In the genomic region with DNA sequence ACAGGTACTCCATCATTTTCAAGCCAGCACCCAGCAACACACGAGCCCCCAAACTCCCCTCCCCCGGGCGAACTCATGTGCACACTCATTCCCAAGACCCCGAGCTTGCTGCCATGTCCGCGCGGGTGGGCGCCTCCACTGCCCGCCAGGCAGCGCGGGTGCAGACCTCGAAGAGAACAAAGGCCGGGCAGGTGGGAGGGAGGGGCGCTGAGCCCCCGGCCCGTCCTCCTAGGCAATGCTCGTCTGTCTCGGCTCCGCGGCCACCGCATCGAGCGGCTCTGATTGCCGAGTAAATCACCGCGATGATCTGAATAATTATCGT, we compare ENCODE assay signal across 13 cellular contexts. TPM values are rescaled to one million over a fixed set of nuclear protein-coding genes. Genes with fewer than 3 reads are reported as not detected.
DNase-seq lines count a peak whose midpoint lies in the region; ATAC-seq, FAIRE-seq and TF ChIP-seq lines count a peak whose summit lies in the region.
"Had no signal": no experiment of that assay in that cellular context is flagged by ENCODE, and none has a peak within 500 bp of the region (broad histone marks: within the 10 kb centered on the region; RNA-seq: fewer than 3 reads in every experiment).

No MANE protein-coding gene starts in this region.

- peaks cover 2% of the 10 kb centered on the region for H3K36me3 Mint-ChIP-seq in T-helper 2 cell treated with Interferon-gamma antibody and Interleukin-4, amounts not matched to agents 5 μg/mL and 100 μg/mL, for 36 hours (ENCODE audit: low read depth)
- no peaks in the 10 kb centered on the region for H3K36me3 Mint-ChIP-seq in osteocyte (ENCODE audit: unreplicated experiment)

- CTCF ChIA-PET in H1 (lab: Charles Lee; ENCODE audit: partially characterized antibody), result interaction anchor here (0.9 to 8.4 kb wide), 8 partner anchors 11 to 115 kb away, joined by 4 to 81 read pairs (median 6); no protein-coding TSS in a partner anchor

- H4K8ac ChIP-seq in H1 (ENCODE audit: extremely low read depth, insufficient read depth, low read length), result peak overlapping the region; percentile 81; the same call in 1 of the 2 replicates

- peak overlapping the region; percentile 92 for H3K4me3 ChIP-seq in OCI-LY3 (ENCODE audit: low read length)
- peak overlapping the region in 3 of 4 experiments; percentile 30 to 64 (median 54); a peak in 6 of 8 replicates for H3K4me3 ChIP-seq in H1 (ENCODE audit: extremely low read depth in 1 of 4, insufficient read depth in 2 of 4, low read depth in 3 of 4, low read length in 4 of 4)
- no peak overlapping the region for H3K4me3 ChIP-seq in Karpas-422 (ENCODE audit: low read length)

- H3K9ac ChIP-seq in OCI-LY3 (ENCODE audit: low read length) (no peak overlapping the region), H1 (replicated peaks in 1 of 4; ENCODE audit: extremely low read depth in 1 of 4, low read depth in 3 of 4, low read length in 3 of 4) (no peak overlapping the region), Karpas-422 (ENCODE audit: low read length) (no peak overlapping the region)

- H3K18ac ChIP-seq in H1 (ENCODE audit: extremely low read depth, low read length), result no peak overlapping the region; the same call in 1 of the 2 replicates

- no peak for ATAC-seq in HG03521 (IDR thresholded peaks at IDR 0.05; ENCODE audit: unreplicated experiment)

- H3K4me2 ChIP-seq in OCI-LY3 (ENCODE audit: low read length), result peak overlapping the region; percentile 99
- H3K4me2 ChIP-seq in H1 (ENCODE audit: insufficient read depth in 1 of 2, low read depth in 2 of 2, low read length in 2 of 2), result peak overlapping the region; percentile 96 to 97
- H3K4me2 ChIP-seq in Karpas-422 (ENCODE audit: low read depth, low read length, poor library complexity, severe bottlenecking), result no peak overlapping the region

- no peak for FAIRE-seq in H1 (lab: Jason Lieb, UNC)

- peaks cover 27% of the 10 kb centered on the region for H3K27me3 ChIP-seq in OCI-LY3 (ENCODE audit: low read depth, low read length)
- peaks cover 24 to 67% (median 60%) of the 10 kb centered on the region in 4 experiments for H3K27me3 ChIP-seq in H1 (replicated peaks in 1 of 4; ENCODE audit: control insufficient read depth in 3 of 4, extremely low read depth in 1 of 4, insufficient read depth in 3 of 4, low read length in 3 of 4)
- no peaks in the 10 kb centered on the region for H3K27me3 ChIP-seq in Karpas-422 (ENCODE audit: low read length)
- H3K27me3 ChIP-seq: testis had no signal

- H2BK15ac ChIP-seq in H1 (ENCODE audit: low read length), result 0 out of 2 replicates have a peak overlapping the region, but pooled peaks have one; percentile 88

- TF ChIP-seq RAD21 in H1 (IDR thresholded peaks at IDR 0.05 in 1 of 2, conservative IDR thresholded peaks at IDR 0.05 in 1 of 2; ENCODE audit: low read depth in 2 of 2, low read length in 2 of 2), result no peak

- no peaks in the 10 kb centered on the region for H4K20me1 ChIP-seq in OCI-LY3 (ENCODE audit: insufficient read depth, low read length)
- H4K20me1 ChIP-seq in H1 (replicated peaks in 1 of 2; ENCODE audit: control insufficient read depth in 1 of 2, insufficient read depth in 2 of 2, low read length in 2 of 2), result peaks cover 0 to 5% of the 10 kb centered on the region in 2 experiments
- H4K20me1 ChIP-seq in Karpas-422 (ENCODE audit: insufficient read depth, low read depth, low read length), result peaks cover 10% of the 10 kb centered on the region

- no peak for TF ChIP-seq EP300 in H1 (IDR thresholded peaks at IDR 0.05; ENCODE audit: borderline replicate concordance in 1 of 2, low read depth in 2 of 2, low read length in 2 of 2)

- no peak overlapping the region for H3K23ac ChIP-seq in H1 (ENCODE audit: insufficient read length)

- H3K4me1 Mint-ChIP-seq in T-helper 2 cell treated with Interferon-gamma antibody and Interleukin-4, amounts not matched to agents 5 μg/mL and 100 μg/mL, for 36 hours (ENCODE audit: low read depth), result peaks cover 11% of the 10 kb centered on the region
- H3K4me1 Mint-ChIP-seq in osteocyte (ENCODE audit: unreplicated experiment), result peaks cover 77% of the 10 kb centered on the region

- no peaks in the 10 kb centered on the region for H3K79me1 ChIP-seq in H1 (ENCODE audit: low read depth, low read length)

- no peak overlapping the region for H2BK5ac ChIP-seq in H1 (ENCODE audit: low read depth, low read length)

- H4K91ac ChIP-seq in H1 (replicated peaks; ENCODE audit: insufficient read length, low read length), result no peak overlapping the region

- H3K36me3 ChIP-seq in OCI-LY3 (replicated peaks; ENCODE audit: low read depth, low read length) (no peaks in the 10 kb centered on the region), H1 (ENCODE audit: control insufficient read depth in 2 of 4, insufficient read depth in 4 of 4, low read length in 3 of 4) (no peaks in the 10 kb centered on the region), Karpas-422 (ENCODE audit: insufficient read depth, low read length) (no peaks in the 10 kb centered on the region)
- H3K36me3 ChIP-seq: left lung, prostate gland had no signal

- TF ChIP-seq CTCF in OCI-LY3 (IDR thresholded peaks at IDR 0.05; ENCODE audit: low read depth, low read length) (no peak), H1 (IDR thresholded peaks at IDR 0.05; ENCODE audit: control extremely low read depth in 1 of 3, insufficient read depth in 1 of 3, low read depth in 1 of 3, low read length in 3 of 3) (no peak), osteocyte (IDR thresholded peaks at IDR 0.05) (no peak)

- H3K4me1 ChIP-seq in OCI-LY3 (ENCODE audit: low read length) (peaks cover 23% of the 10 kb centered on the region), H1 (replicated peaks in 1 of 4; ENCODE audit: control insufficient read depth in 3 of 4, insufficient read depth in 4 of 4, low read length in 3 of 4) (peaks cover 7 to 32% (median 24%) of the 10 kb centered on the region in 4 experiments), Karpas-422 (ENCODE audit: low read length) (peaks cover 21% of the 10 kb centered on the region)

- H3K14ac ChIP-seq in H1 (ENCODE audit: insufficient read length), result no peak overlapping the region

- H3K27ac Mint-ChIP-seq in T-helper 2 cell treated with Interferon-gamma antibody and Interleukin-4, amounts not matched to agents 5 μg/mL and 100 μg/mL, for 36 hours, result no peak overlapping the region
- H3K27ac Mint-ChIP-seq in osteocyte (ENCODE audit: unreplicated experiment), result peak overlapping the region; percentile 99

- H3K79me2 ChIP-seq in OCI-LY3 (ENCODE audit: low read length), result no peaks in the 10 kb centered on the region
- no peaks in the 10 kb centered on the region for H3K79me2 ChIP-seq in H1 (ENCODE audit: control insufficient read depth in 1 of 2, insufficient read depth in 2 of 2, low read length in 2 of 2)
- no peaks in the 10 kb centered on the region for H3K79me2 ChIP-seq in Karpas-422 (ENCODE audit: low read length)

- no peak for TF ChIP-seq POLR2A in H1 (IDR thresholded peaks at IDR 0.05; ENCODE audit: control extremely low read depth in 1 of 2, low read depth in 2 of 2, low read length in 2 of 2)

- DNase-seq in T-helper 2 cell treated with Interferon-gamma antibody and Interleukin-4, amounts not matched to agents 5 μg/mL and 100 μg/mL, for 36 hours (ENCODE audit: low spot score), result no peak
- DNase-seq in T-helper 2 cell (no peak), H1 (ENCODE audit: low read depth in 1 of 2, low spot score in 2 of 2) (no peak), osteocyte (ENCODE audit: extremely low spot score, unreplicated experiment) (no peak), NCI-H1092 (lab: John Stamatoyannopoulos, UW) (no peak), Karpas-422 (no peak)
- DNase-seq: cerebellar nuclear complex, NCI-H1436 treated with DMSO at 0.1 percent for 48 hours had no signal

- H2AK5ac ChIP-seq in H1 (ENCODE audit: low read depth, low read length), result no peak overlapping the region

- peak overlapping the region; percentile 10 for H2BK120ac ChIP-seq in H1 (replicated peaks; ENCODE audit: low read depth, low read length)

- POLR2A ChIA-PET in H1 (lab: Charles Lee; ENCODE audit: partially characterized antibody), result interaction anchor here (1.0 to 7.7 kb wide), 6 partner anchors 9 to 100 kb away, joined by 3 to 76 read pairs (median 4); a partner anchor contains a TSS

- no peak overlapping the region for H3K4ac ChIP-seq in H1 (replicated peaks; ENCODE audit: insufficient read length, low read depth, low read length)

- WGBS in H1 (ENCODE audit: extremely low coverage in 1 of 2, insufficient coverage in 1 of 2, insufficient read length in 1 of 2, insufficient replicate concordance in 2 of 2, low coverage in 1 of 2, low lambda C conversion rate in 2 of 2, missing lambda C conversion rate in 1 of 2), 2 experiments, result 18% methylated on average over 21 of the region's 27 CpGs; no CpG with 5 or more reads in 1 of the 2 experiments

- no peak overlapping the region for H3K27ac ChIP-seq in OCI-LY3 (ENCODE audit: low read length)
- H3K27ac ChIP-seq in H1 (ENCODE audit: low read depth, low read length), result no peak overlapping the region
- no peak overlapping the region for H3K27ac ChIP-seq in Karpas-422 (ENCODE audit: low read length)
- H3K27ac ChIP-seq: left lung, prostate gland, testis had no signal

- H3K27me3 Mint-ChIP-seq in T-helper 2 cell treated with Interferon-gamma antibody and Interleukin-4, amounts not matched to agents 5 μg/mL and 100 μg/mL, for 36 hours (ENCODE audit: low read depth), result peaks cover 51% of the 10 kb centered on the region
- no peaks in the 10 kb centered on the region for H3K27me3 Mint-ChIP-seq in osteocyte (ENCODE audit: unreplicated experiment)

- H4K5ac ChIP-seq in H1 (ENCODE audit: insufficient read length, low read depth, low read length), result no peak overlapping the region

- H2BK12ac ChIP-seq in H1 (ENCODE audit: low read depth, low read length), result 0 out of 2 replicates have a peak overlapping the region, but pooled peaks have one; percentile 50

- no peak overlapping the region for H3K56ac ChIP-seq in H1 (replicated peaks; ENCODE audit: insufficient read length, low read depth, low read length)

- peak overlapping the region; percentile 78 for H3K4me3 Mint-ChIP-seq in T-helper 2 cell treated with Interferon-gamma antibody and Interleukin-4, amounts not matched to agents 5 μg/mL and 100 μg/mL, for 36 hours
- H3K4me3 Mint-ChIP-seq in osteocyte (ENCODE audit: unreplicated experiment), result peak overlapping the region; percentile 67

- H2BK20ac ChIP-seq in H1 (ENCODE audit: low read length), result peak overlapping the region; percentile 32; the same call in 1 of the 2 replicates

- H2AFZ ChIP-seq in OCI-LY3 (ENCODE audit: low read depth, low read length) (no peak overlapping the region), H1 (ENCODE audit: low read length) (no peak overlapping the region), Karpas-422 (ENCODE audit: low read length) (no peak overlapping the region)

- H3K9me3 ChIP-seq in OCI-LY3 (ENCODE audit: insufficient read depth, low read length) (no peaks in the 10 kb centered on the region), H1 (ENCODE audit: insufficient read depth in 2 of 2, low read depth in 1 of 2, low read length in 1 of 2) (no peaks in the 10 kb centered on the region), Karpas-422 (ENCODE audit: low read length) (no peaks in the 10 kb centered on the region)
- H3K9me3 ChIP-seq: left lung, prostate gland, testis had no signal

- H3K9me3 Mint-ChIP-seq in T-helper 2 cell treated with Interferon-gamma antibody and Interleukin-4, amounts not matched to agents 5 μg/mL and 100 μg/mL, for 36 hours, result no peaks in the 10 kb centered on the region
- no peaks in the 10 kb centered on the region for H3K9me3 Mint-ChIP-seq in osteocyte (ENCODE audit: unreplicated experiment)

- no peaks in the 10 kb centered on the region for H3K9me2 ChIP-seq in Karpas-422 (replicated peaks; ENCODE audit: insufficient read depth, low read length)

- H3K23me2 ChIP-seq in H1 (ENCODE audit: low read depth, low read length), result peaks cover 23% of the 10 kb centered on the region; the same call in 1 of the 2 replicates

RNA-seq across cellular contexts. Expression of a gene that starts 47.1 kb away (rescaled TPM):
- total RNA-seq in H1 (2021; fragmentation: NEBNext Ultra II Directional; extraction: Animal tissue kit (Norgen Biotek cat#: 25700)), result 0.06 and 0.13 TPM in 2 replicates
- polyA plus RNA-seq in H1 (2011; rRNA removed), result 0.14 and 0.25 TPM in 2 replicates
- 0.23 TPM for polyA plus RNA-seq in H1 (2011; cell fraction: cytosol; rRNA removed)
- polyA plus RNA-seq in H1 (2011; cell fraction: nucleus; rRNA removed), result 0.48 TPM
- polyA plus RNA-seq in H1 (2012, experiment 1 of 2), result 0.09 to 0.24 TPM (median 0.15 TPM) in 4 replicates
- polyA plus RNA-seq in H1 (2012, experiment 2 of 2), result 0.14 TPM
- polyA plus RNA-seq in H1 (2013, experiment 1 of 2), result 0.06 TPM
- 0.09 TPM for polyA plus RNA-seq in H1 (2013, experiment 2 of 2)
- polyA minus RNA-seq in H1 (2011; rRNA and poly(A)+ RNA removed), result 0.17 TPM in 1 of 2 replicates, not detected in the other
- not detected for polyA minus RNA-seq in H1 (2011; cell fraction: cytosol; rRNA and poly(A)+ RNA removed)
- 0.20 TPM for polyA minus RNA-seq in H1 (2011; cell fraction: nucleus; rRNA and poly(A)+ RNA removed)
- 0.57 and 0.62 TPM in 2 replicates for total RNA-seq in osteocyte
- total RNA-seq in Karpas-422 (2014; rRNA removed; shearing (Covaris generic); ENCODE audit: low replicate concordance), result not detected in 2 replicates
